In genomic region chr13:29099781-29100406, GRCh38 we compare ENCODE assay signal across 28 cellular contexts.
"Had no signal": no experiment of that assay in that cellular context is flagged by ENCODE, and none has a peak within 500 bp of the region (broad histone marks: within the 10 kb centered on the region; RNA-seq: fewer than 3 reads in every experiment).

No MANE protein-coding gene starts in this region.

- FAIRE-seq: islet of Langerhans, kidney, urothelium cell line had no signal

- H3K4me3 ChIP-seq: lower lobe of right lung, neural progenitor cell, psoas muscle, skin epidermis, spleen, suprapubic skin, thoracic aorta, tibial artery, upper lobe of right lung had no signal

- H2AFZ ChIP-seq: neural progenitor cell, parathyroid adenoma had no signal

- DNase-seq: head of caudate nucleus; hypothalamus; immature natural killer cell; kidney; lower lobe of right lung; mammary epithelial cell; mesenchymal stem cell; naive thymus-derived CD8-positive, alpha-beta T cell; nephron progenitor cell; occipital lobe; psoas muscle; spleen; stimulated activated CD4-positive, alpha-beta T cell treated with anti-CD3 and anti-CD28 coated beads, Interleukin-4, amount 100 ng/mL, for 24 hours; stimulated activated naive CD4-positive, alpha-beta T cell; tibial artery; trophoblast cell; upper lobe of right lung had no signal

- H3K9me3 Mint-ChIP-seq: immature natural killer cell; neural progenitor cell; stimulated activated naive CD8-positive, alpha-beta T cell treated with anti-CD3 and anti-CD28 coated beads, Interleukin-15, Interleukin-2, amounts not matched to agents 100 ng/mL and 50 ng/mL, for 24 hours had no signal

- H3K79me2 ChIP-seq: parathyroid adenoma had no signal

- H3K27me3 ChIP-seq: neural progenitor cell, neutrophil, spleen, suprapubic skin, tibial artery, upper lobe of right lung had no signal

- H3K27ac ChIP-seq: lower lobe of right lung, neural progenitor cell, neutrophil, parathyroid adenoma, psoas muscle, skin epidermis, spleen, suprapubic skin, thoracic aorta, tibial artery, upper lobe of right lung had no signal

- H3K36me3 ChIP-seq: lower lobe of right lung, neural progenitor cell, neutrophil, spleen, suprapubic skin, thoracic aorta, tibial artery, upper lobe of right lung had no signal

- H3K9me3 ChIP-seq: lower lobe of right lung, neutrophil, psoas muscle, suprapubic skin, thoracic aorta, tibial artery, upper lobe of right lung had no signal

- H3K4me3 Mint-ChIP-seq: immature natural killer cell; naive thymus-derived CD8-positive, alpha-beta T cell; nephron progenitor cell; neural progenitor cell; stimulated activated effector memory CD8-positive, alpha-beta T cell treated with anti-CD3 and anti-CD28 coated beads, Interleukin-12 subunit alpha, Interleukin-12 subunit beta, amount 100 ng/mL, for 72 hours; stimulated activated naive CD8-positive, alpha-beta T cell treated with anti-CD3 and anti-CD28 coated beads, Interleukin-15, Interleukin-2, amounts not matched to agents 100 ng/mL and 50 ng/mL, for 24 hours had no signal

- H3K36me3 Mint-ChIP-seq: immature natural killer cell; naive thymus-derived CD8-positive, alpha-beta T cell; neural progenitor cell; stimulated activated effector memory CD8-positive, alpha-beta T cell treated with anti-CD3 and anti-CD28 coated beads, Interleukin-12 subunit alpha, Interleukin-12 subunit beta, amount 100 ng/mL, for 72 hours had no signal

- H3K4me2 ChIP-seq: neural progenitor cell had no signal

- H3K4me1 Mint-ChIP-seq: immature natural killer cell; nephron progenitor cell; neural progenitor cell; stimulated activated effector memory CD8-positive, alpha-beta T cell treated with anti-CD3 and anti-CD28 coated beads, Interleukin-12 subunit alpha, Interleukin-12 subunit beta, amount 100 ng/mL, for 72 hours had no signal

- H3K27ac Mint-ChIP-seq: immature natural killer cell; naive thymus-derived CD8-positive, alpha-beta T cell; neural progenitor cell; stimulated activated effector memory CD8-positive, alpha-beta T cell treated with anti-CD3 and anti-CD28 coated beads, Interleukin-12 subunit alpha, Interleukin-12 subunit beta, amount 100 ng/mL, for 72 hours; stimulated activated naive CD8-positive, alpha-beta T cell treated with anti-CD3 and anti-CD28 coated beads, Interleukin-15, Interleukin-2, amounts not matched to agents 100 ng/mL and 50 ng/mL, for 24 hours had no signal

- H3K9ac ChIP-seq: neural progenitor cell, parathyroid adenoma had no signal

- ATAC-seq: lower lobe of right lung; naive thymus-derived CD8-positive, alpha-beta T cell; psoas muscle; sciatic nerve; stimulated activated effector memory CD8-positive, alpha-beta T cell treated with anti-CD3 and anti-CD28 coated beads, Interleukin-12 subunit alpha, Interleukin-12 subunit beta, amount 100 ng/mL, for 72 hours; upper lobe of right lung had no signal

- H3K4me1 ChIP-seq: lower lobe of right lung, parathyroid adenoma, psoas muscle, spleen, suprapubic skin, tibial artery, upper lobe of right lung had no signal
